In genomic region chr10:28993056-28993455, GRCh38 we compare ENCODE assay signal across 14 cellular contexts.
DNase-seq lines count a peak whose midpoint lies in the region; ATAC-seq and TF ChIP-seq lines count a peak whose summit lies in the region.
"Had no signal": no experiment of that assay in that cellular context is flagged by ENCODE, and none has a peak within 500 bp of the region (broad histone marks: within the 10 kb centered on the region; RNA-seq: fewer than 3 reads in every experiment).

No MANE protein-coding gene starts in this region.

- H3K9me3 ChIP-seq in ascending aorta (no peaks in the 10 kb centered on the region), smooth muscle cell (replicated peaks; ENCODE audit: low read depth) (no peaks in the 10 kb centered on the region), osteoblast (ENCODE audit: low read depth, low read length) (no peaks in the 10 kb centered on the region)

- peak overlapping the region; percentile 38 for H2AFZ ChIP-seq in smooth muscle cell (ENCODE audit: low read depth)
- H2AFZ ChIP-seq in osteoblast (ENCODE audit: low read length), result no peak overlapping the region
- H2AFZ ChIP-seq: GM23248 had no signal

- H3K18ac ChIP-seq in mesendoderm (ENCODE audit: low read length), result no peak overlapping the region

- H3K79me1 ChIP-seq in mesendoderm (ENCODE audit: low read length), result no peaks in the 10 kb centered on the region

- H3K79me2 ChIP-seq in mesendoderm (ENCODE audit: control insufficient read depth, insufficient read depth, low read length) (no peaks in the 10 kb centered on the region), smooth muscle cell (ENCODE audit: low read depth) (no peaks in the 10 kb centered on the region), osteoblast (ENCODE audit: insufficient read depth, low read length) (no peaks in the 10 kb centered on the region)

- H2BK120ac ChIP-seq in mesendoderm (ENCODE audit: low read depth, low read length), result no peak overlapping the region

- no peak overlapping the region for H3K4me3 ChIP-seq in ascending aorta
- no peak overlapping the region for H3K4me3 ChIP-seq in mesendoderm (ENCODE audit: low read length)
- H3K4me3 ChIP-seq in smooth muscle cell, result no peak overlapping the region
- H3K4me3 ChIP-seq in osteoblast (ENCODE audit: insufficient read depth, low read length), result no peak overlapping the region
- H3K4me3 ChIP-seq: GM23248 had no signal

- no peak overlapping the region for H2BK15ac ChIP-seq in mesendoderm (replicated peaks; ENCODE audit: low read depth)

- TF ChIP-seq CTCF in ascending aorta (IDR thresholded peaks at IDR 0.05), result no peak
- no peak for TF ChIP-seq CTCF in smooth muscle cell (IDR thresholded peaks at IDR 0.05; ENCODE audit: borderline replicate concordance, insufficient read depth, poor library complexity, severe bottlenecking)
- no peak for TF ChIP-seq CTCF in osteoblast (IDR thresholded peaks at IDR 0.05; ENCODE audit: extremely low read depth, low read depth, low read length)

- H3K27ac ChIP-seq in ascending aorta (peak overlapping the region; percentile 68 to 74), mesendoderm (ENCODE audit: low read depth, low read length) (no peak overlapping the region), smooth muscle cell (ENCODE audit: low read depth) (peak overlapping the region; percentile 58), osteoblast (ENCODE audit: low read depth, low read length) (no peak overlapping the region)
- H3K27ac ChIP-seq: GM23248 had no signal

- intact Hi-C loops in ascending aorta (cut with DNase I), result loop anchor here (5.0 kb wide), 3 partner anchors 149 to 196 kb away; no protein-coding TSS in a partner anchor

- H3K4me2 ChIP-seq in mesendoderm (ENCODE audit: low read length) (no peak overlapping the region), smooth muscle cell (no peak overlapping the region), osteoblast (ENCODE audit: insufficient read depth, low read length) (no peak overlapping the region)

- ATAC-seq in GM21737 (IDR thresholded peaks at IDR 0.05; ENCODE audit: unreplicated experiment) (no peak), HG02798 (IDR thresholded peaks at IDR 0.05; ENCODE audit: poor library complexity, unreplicated experiment) (no peak)

- H3K9ac ChIP-seq in mesendoderm (ENCODE audit: low read length) (no peak overlapping the region), smooth muscle cell (ENCODE audit: low read depth) (no peak overlapping the region)
- H3K9ac ChIP-seq: GM23248 had no signal

- no peaks in the 10 kb centered on the region for H3K27me3 ChIP-seq in ascending aorta
- no peaks in the 10 kb centered on the region for H3K27me3 ChIP-seq in mesendoderm (ENCODE audit: insufficient read depth, low read length, poor library complexity)
- H3K27me3 ChIP-seq in smooth muscle cell (ENCODE audit: low read depth), result no peaks in the 10 kb centered on the region
- no peaks in the 10 kb centered on the region for H3K27me3 ChIP-seq in osteoblast (ENCODE audit: insufficient read depth, low read length)

- peak overlapping the region; percentile 6 for H3K4ac ChIP-seq in mesendoderm (ENCODE audit: low read depth, low read length)

- peaks cover 13% of the 10 kb centered on the region for H3F3A ChIP-seq in smooth muscle cell (ENCODE audit: low read depth)

- H3K56ac ChIP-seq in mesendoderm (ENCODE audit: low read length), result no peak overlapping the region

- H3K4me1 ChIP-seq in ascending aorta (peaks cover 0 to 11% of the 10 kb centered on the region in 2 donors), mesendoderm (ENCODE audit: control insufficient read depth, low read depth, low read length) (peaks cover 2% of the 10 kb centered on the region), smooth muscle cell (ENCODE audit: low read depth) (no peaks in the 10 kb centered on the region), osteoblast (ENCODE audit: insufficient read depth, low read length) (peaks cover 30% of the 10 kb centered on the region)

- H2BK5ac ChIP-seq in mesendoderm (ENCODE audit: low read length), result no peak overlapping the region

- H4K20me1 ChIP-seq in smooth muscle cell (ENCODE audit: low read depth) (no peaks in the 10 kb centered on the region), osteoblast (ENCODE audit: insufficient read depth, low read length) (no peaks in the 10 kb centered on the region)

- DNase-seq in ascending aorta (ENCODE audit: low spot score in 2 of 2) (no peak), mesendoderm (no peak), smooth muscle cell (lab: John Stamatoyannopoulos, UW; ENCODE audit: unreplicated experiment) (no peak), osteoblast (ENCODE audit: insufficient read length, low spot score, missing footprints) (no peak)
- DNase-seq: C1 segment of cervical spinal cord; CD4-positive, alpha-beta memory T cell; COR-L47; DMS153; DND-41; GM23248; H7; HCEC 1CT had no signal

- H2AK5ac ChIP-seq in mesendoderm (ENCODE audit: low read length), result peak overlapping the region; percentile 44

- no peak overlapping the region for H4K5ac ChIP-seq in mesendoderm (ENCODE audit: low read length)

- H3K36me3 ChIP-seq in ascending aorta (no peaks in the 10 kb centered on the region), mesendoderm (ENCODE audit: control insufficient read depth, insufficient read depth, low read length) (no peaks in the 10 kb centered on the region), smooth muscle cell (ENCODE audit: low read depth) (no peaks in the 10 kb centered on the region), osteoblast (ENCODE audit: insufficient read depth, low read length) (no peaks in the 10 kb centered on the region)

- no peak overlapping the region for H4K8ac ChIP-seq in mesendoderm (ENCODE audit: low read depth, low read length)

- no CpG with 5 or more reads among the region's 8 CpGs for WGBS in mesendoderm (ENCODE audit: extremely low coverage, insufficient coverage, low lambda C conversion rate)
- 31% methylated on average over 8 of the region's 8 CpGs for WGBS in smooth muscle cell (ENCODE audit: low lambda C conversion rate)

- no peak overlapping the region for H3K23ac ChIP-seq in mesendoderm (ENCODE audit: low read length)

Comparison
In these comparisons a context has a peak if more than half of its experiments do, and no peak if none do; other contexts are left out.
1. H3K27ac ChIP-seq: peak in ascending aorta (2 of 2) and smooth muscle cell (single experiment); none in mesendoderm (single experiment) and osteoblast (single experiment).